Comparison of ENCODE assay signal across 8 cellular contexts in the genomic region with DNA sequence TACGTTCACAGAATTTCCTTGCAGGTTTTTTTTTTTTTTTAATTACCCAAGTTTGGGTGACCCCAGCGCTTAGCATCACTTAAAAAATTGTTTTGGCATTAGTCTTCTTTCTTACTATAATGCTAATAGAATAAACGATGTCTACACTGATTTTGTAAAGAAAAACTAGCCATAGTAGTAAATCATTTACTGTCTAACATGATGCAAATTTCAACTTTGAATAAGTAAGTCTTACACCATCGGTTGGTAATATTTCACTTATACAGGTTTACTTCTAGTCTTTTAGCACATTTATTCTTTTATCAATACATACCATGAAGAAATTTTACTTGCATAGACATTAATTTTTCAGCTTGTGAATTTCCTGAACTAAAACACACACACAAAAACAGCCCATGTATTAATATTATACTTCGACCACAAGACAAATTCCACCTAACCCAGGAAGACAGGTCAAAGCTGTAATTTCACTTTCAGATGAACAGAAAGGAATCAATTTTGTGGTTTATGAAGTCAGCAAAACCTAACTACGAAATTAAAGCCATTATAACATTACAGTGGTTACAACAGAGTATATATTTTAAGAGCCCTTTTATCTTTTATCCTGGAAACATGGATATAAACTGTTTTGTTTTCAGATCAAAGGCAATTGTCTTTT. TPM values are rescaled to one million over a fixed set of nuclear protein-coding genes. Genes with fewer than 3 reads are reported as not detected.
A peak's percentile ranks its signal among the peaks of the same experiment; 100 is the strongest.
DNase-seq lines count a peak whose midpoint lies in the region; ATAC-seq and TF ChIP-seq lines count a peak whose summit lies in the region.

No MANE protein-coding gene starts in this region.

- H3K4me1 ChIP-seq in left ventricle myocardium inferior (peaks cover 89% of the 10 kb centered on the region), right atrium auricular region (peaks cover 0 to 46% of the 10 kb centered on the region in 2 donors), HUES64 (ENCODE audit: insufficient read depth, low read length) (peaks cover 33% of the 10 kb centered on the region), vagina (peaks cover 41% of the 10 kb centered on the region), suprapubic skin (peaks cover 39% of the 10 kb centered on the region)

- H3K27me3 Mint-ChIP-seq in endothelial cell (ENCODE audit: unreplicated experiment) = peaks cover 23% of the 10 kb centered on the region

- ATAC-seq in GM19455 (IDR thresholded peaks at IDR 0.05; ENCODE audit: unreplicated experiment) = no peak

- 73% methylated on average over 3 of the region's 6 CpGs for WGBS in HUES64
- 51% methylated on average over 6 of the region's 6 CpGs for WGBS in suprapubic skin

- peak overlapping the region; percentile 100 for H3K4me3 Mint-ChIP-seq in endothelial cell (ENCODE audit: unreplicated experiment)

- H3K9ac ChIP-seq in HUES64 (ENCODE audit: low read depth, low read length) = peak overlapping the region; percentile 89; the same call in 1 of the 2 replicates

- H3K36me3 Mint-ChIP-seq in endothelial cell (ENCODE audit: low read depth, unreplicated experiment) = peaks cover 8% of the 10 kb centered on the region

- H3K27me3 ChIP-seq in left ventricle myocardium inferior (ENCODE audit: low read depth) = no peaks in the 10 kb centered on the region
- H3K27me3 ChIP-seq in right atrium auricular region = no peaks in the 10 kb centered on the region
- H3K27me3 ChIP-seq in HUES64 (ENCODE audit: insufficient read depth, low read length) = no peaks in the 10 kb centered on the region
- H3K27me3 ChIP-seq in vagina = no peaks in the 10 kb centered on the region
- no peaks in the 10 kb centered on the region for H3K27me3 ChIP-seq in suprapubic skin

- H3K27ac Mint-ChIP-seq in endothelial cell (ENCODE audit: unreplicated experiment) = peak overlapping the region; percentile 98

- H3K4me3 ChIP-seq in left ventricle myocardium inferior (peak overlapping the region; percentile 95), right atrium auricular region (no peak overlapping the region), HUES64 (ENCODE audit: low read length) (peak overlapping the region; percentile 99), vagina (peak overlapping the region; percentile 86 to 96), suprapubic skin (no peak overlapping the region)

- H3K9me3 ChIP-seq in left ventricle myocardium inferior (replicated peaks) = no peaks in the 10 kb centered on the region
- H3K9me3 ChIP-seq in right atrium auricular region = no peaks in the 10 kb centered on the region
- H3K9me3 ChIP-seq in HUES64 (ENCODE audit: insufficient read depth, low read depth, low read length) = no peaks in the 10 kb centered on the region
- H3K9me3 ChIP-seq in vagina = no peaks in the 10 kb centered on the region
- H3K9me3 ChIP-seq in suprapubic skin = no peaks in the 10 kb centered on the region

- H3K4me1 Mint-ChIP-seq in endothelial cell (ENCODE audit: unreplicated experiment) = peaks cover 72% of the 10 kb centered on the region

- TF ChIP-seq POLR2A in vagina (IDR thresholded peaks at IDR 0.05) (no peak), suprapubic skin (IDR thresholded peaks at IDR 0.05) (no peak)

- TF ChIP-seq EP300 in suprapubic skin (IDR thresholded peaks at IDR 0.05) = no peak

- no peak for TF ChIP-seq CTCF in left ventricle myocardium inferior (IDR thresholded peaks at IDR 0.05; ENCODE audit: borderline replicate concordance)
- no peak for TF ChIP-seq CTCF in right atrium auricular region (IDR thresholded peaks at IDR 0.05)
- TF ChIP-seq CTCF in endothelial cell (IDR thresholded peaks at IDR 0.05; ENCODE audit: unreplicated experiment) = no peak
- TF ChIP-seq CTCF in vagina (IDR thresholded peaks at IDR 0.05) = no peak
- no peak for TF ChIP-seq CTCF in suprapubic skin (IDR thresholded peaks at IDR 0.05)

- H3K36me3 ChIP-seq in left ventricle myocardium inferior (no peaks in the 10 kb centered on the region), right atrium auricular region (no peaks in the 10 kb centered on the region), HUES64 (ENCODE audit: insufficient read depth, low read length) (no peaks in the 10 kb centered on the region), vagina (no peaks in the 10 kb centered on the region), suprapubic skin (no peaks in the 10 kb centered on the region)

- intact Hi-C loops in left ventricle myocardium inferior (cut with micrococcal nuclease) = no loop called here
- intact Hi-C loops in vagina (cut with DNase I) = no loop called here

- H3K9me3 Mint-ChIP-seq in endothelial cell (ENCODE audit: unreplicated experiment) = no peaks in the 10 kb centered on the region

- DNase-seq in left ventricle myocardium inferior (no peak), right atrium auricular region (ENCODE audit: low spot score) (no peak), endothelial cell (ENCODE audit: low spot score) (no peak), vagina (ENCODE audit: extremely low spot score in 2 of 2) (no peak), suprapubic skin (ENCODE audit: low spot score in 2 of 2) (no peak), NCI-H774 (lab: John Stamatoyannopoulos, UW) (no peak)

- H3K27ac ChIP-seq in left ventricle myocardium inferior (replicated peaks) (peak overlapping the region; percentile 96), right atrium auricular region (no peak overlapping the region), HUES64 (ENCODE audit: low read depth, low read length) (no peak overlapping the region), vagina (no peak overlapping the region), suprapubic skin (no peak overlapping the region)

RNA-seq across cellular contexts. Expression of a gene that starts 1.9 kb away (rescaled TPM):
- total RNA-seq in left ventricle myocardium inferior (21.7 TPM), right atrium auricular region (10 to 100 TPM; 20.3 to 37.3 TPM), endothelial cell (ENCODE audit: unreplicated experiment) (190 TPM), vagina (92.1 TPM), suprapubic skin (100 to 1,000 TPM in 2 of 4 donors, 10 to 100 TPM in 2; 98.6 to 102 (median 100) TPM)
- 46.5 TPM for polyA plus RNA-seq in HUES64 (2013, experiment 1 of 2)
- polyA plus RNA-seq in HUES64 (2013, experiment 2 of 2) = 59.5 TPM

Comparison
In these comparisons a context has a peak if more than half of its experiments do, and no peak if none do; other contexts are left out.
1. H3K4me3 ChIP-seq: peak in left ventricle myocardium inferior (single experiment), HUES64 (single experiment) and vagina (2 of 2); none in right atrium auricular region (0 of 2) and suprapubic skin (single experiment).